Comparison of ENCODE assay signal across 7 cellular contexts in genomic region chr10:101482568-101482967, GRCh38.
"Had no signal": no experiment of that assay in that cellular context is flagged by ENCODE, and none has a peak within 500 bp of the region (broad histone marks: within the 10 kb centered on the region; RNA-seq: fewer than 3 reads in every experiment).

No MANE protein-coding gene starts in this region.

- DNase-seq: GDM1, GF-D8 had no signal

- FAIRE-seq: G401.6, GM12878, GM12892, GM18507, GM19239 had no signal

- H3K4me3 ChIP-seq: GM12878 had no signal

- ATAC-seq: GM12878 had no signal
